In the genomic region with DNA sequence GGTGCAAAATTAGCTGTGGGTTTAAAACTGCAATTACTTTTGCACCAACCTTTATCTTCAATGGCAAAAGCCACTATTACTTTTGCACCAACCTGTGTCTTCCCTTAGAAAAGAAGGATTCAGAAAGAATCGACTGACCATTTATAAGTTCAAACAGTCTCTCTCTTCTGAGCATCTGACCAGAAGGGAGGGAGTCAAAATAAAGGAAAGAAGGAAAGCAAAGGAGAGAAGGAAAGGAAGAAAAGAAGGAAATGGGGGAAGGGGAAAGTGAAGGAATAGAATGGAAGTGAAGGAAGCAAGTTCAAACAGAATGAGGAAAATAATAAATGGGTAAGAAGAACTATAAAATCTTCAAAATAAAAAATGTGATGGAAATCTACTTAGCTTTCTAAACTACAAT, we compare ENCODE assay signal across 20 cellular contexts. TPM values are rescaled to one million over a fixed set of nuclear protein-coding genes. Genes with fewer than 3 reads are reported as not detected.
DNase-seq lines count a peak whose midpoint lies in the region; ATAC-seq, FAIRE-seq and TF ChIP-seq lines count a peak whose summit lies in the region.
"Had no signal": no experiment of that assay in that cellular context is flagged by ENCODE, and none has a peak within 500 bp of the region (broad histone marks: within the 10 kb centered on the region; RNA-seq: fewer than 3 reads in every experiment).

No MANE protein-coding gene starts in this region.

- H3K27ac ChIP-seq in HepG2 (ENCODE audit: extremely low read length, insufficient read depth, low read length) (no peak overlapping the region), right lobe of liver (no peak overlapping the region)
- H3K27ac ChIP-seq: A549, C4-2B, GM23248 had no signal

- POLR2A ChIA-PET in HepG2 (lab: Yijun Ruan, JAX) = no interaction called here

- H3K27me3 ChIP-seq in HepG2 (ENCODE audit: control insufficient read depth in 1 of 2, insufficient read depth in 2 of 2, low read length in 2 of 2) (no peaks in the 10 kb centered on the region), right lobe of liver (no peaks in the 10 kb centered on the region)
- H3K27me3 ChIP-seq: BE2C had no signal

- in situ Hi-C loops in HepG2 (cut with HindIII; ENCODE audit: extremely low pct_ligation_motif_present, low pct_unique_long_range_greater_than_20kb) = no loop called here

- TF ChIP-seq POLR2A in HepG2 (IDR thresholded peaks at IDR 0.05; ENCODE audit: insufficient read depth in 1 of 2, low read depth in 2 of 2, low read length in 2 of 2) = no peak
- no peak for TF ChIP-seq POLR2A in right lobe of liver (IDR thresholded peaks at IDR 0.05)

- H2AFZ ChIP-seq in HepG2 (ENCODE audit: low read length) = no peak overlapping the region
- H2AFZ ChIP-seq: GM23248 had no signal

- peaks cover 16 to 69% of the 10 kb centered on the region in 2 experiments for H3K36me3 ChIP-seq in HepG2 (replicated peaks in 1 of 2; ENCODE audit: control insufficient read depth in 1 of 2, insufficient read depth in 2 of 2, low read length in 2 of 2)
- peaks cover 0 to 68% (median 25%) of the 10 kb centered on the region in 4 donors for H3K36me3 ChIP-seq in right lobe of liver

- no peak overlapping the region for H3K9ac ChIP-seq in HepG2 (ENCODE audit: insufficient read depth, low read depth, low read length)
- H3K9ac ChIP-seq: GM23248 had no signal

- ATAC-seq in HepG2 (no peak), right lobe of liver (no peak), T-helper 17 cell (no peak), memory B cell (ENCODE audit: low read depth) (no peak), GM19351 (IDR thresholded peaks at IDR 0.05; ENCODE audit: unreplicated experiment) (no peak)
- ATAC-seq: A549; CD8-positive, alpha-beta T cell; HCT116 had no signal

- DNase-seq in HepG2 (ENCODE audit: low spot score) = no peak
- no peak for DNase-seq in right lobe of liver
- no peak for DNase-seq in T-helper 17 cell
- no peak for DNase-seq in memory B cell (ENCODE audit: low spot score in 2 of 2)
- DNase-seq in superior temporal gyrus (ENCODE audit: extremely low spot score) = no peak
- no peak for DNase-seq in NCI-H526 treated with DMSO at 0.1 percent for 48 hours (lab: John Stamatoyannopoulos, UW)
- DNase-seq: BE2C; CD8-positive, alpha-beta T cell; COR-L47; DMS153; DND-41; GDM1; GM23248; IMR-90 had no signal

- no peaks in the 10 kb centered on the region for H3K79me2 ChIP-seq in HepG2 (ENCODE audit: insufficient read depth, low read length)

- H3K36me3 Mint-ChIP-seq in T-helper 17 cell (ENCODE audit: low read depth) = peaks cover 20% of the 10 kb centered on the region
- H3K36me3 Mint-ChIP-seq in memory B cell = peaks cover 49% of the 10 kb centered on the region

- peaks cover 26% of the 10 kb centered on the region for H3K4me1 Mint-ChIP-seq in T-helper 17 cell
- peaks cover 2% of the 10 kb centered on the region for H3K4me1 Mint-ChIP-seq in memory B cell

- no peak for TF ChIP-seq EP300 in HepG2 (IDR thresholded peaks at IDR 0.05; ENCODE audit: low read depth in 2 of 2, low read length in 2 of 2)
- TF ChIP-seq EP300 in HepG2 (CRISPR knock-in tag; IDR thresholded peaks at IDR 0.05; ENCODE audit: borderline replicate concordance) = no peak

- FAIRE-seq in HepG2 (lab: Jason Lieb, UNC) = no peak
- FAIRE-seq: A549, D721Med, H54 had no signal

- H4K20me1 ChIP-seq in HepG2 (ENCODE audit: insufficient read depth, low read length) = no peaks in the 10 kb centered on the region

- H3K27ac Mint-ChIP-seq in T-helper 17 cell = no peak overlapping the region
- H3K27ac Mint-ChIP-seq in memory B cell = peak overlapping the region; percentile 5
- H3K27ac Mint-ChIP-seq: CD8-positive, alpha-beta T cell had no signal

- no peaks in the 10 kb centered on the region for H3K9me3 ChIP-seq in HepG2 (ENCODE audit: low read length)
- no peaks in the 10 kb centered on the region for H3K9me3 ChIP-seq in right lobe of liver
- no peaks in the 10 kb centered on the region for H3K9me3 ChIP-seq in T-helper 17 cell (ENCODE audit: control insufficient read depth, low read length, poor library complexity, severe bottlenecking)
- H3K9me3 ChIP-seq: A549, BE2C had no signal

- H3K4me1 ChIP-seq in HepG2 (ENCODE audit: insufficient read depth, low read length) = no peaks in the 10 kb centered on the region
- H3K4me1 ChIP-seq in right lobe of liver = peaks cover 0 to 6% (median 0%) of the 10 kb centered on the region in 4 donors
- H3K4me1 ChIP-seq: A549, BE2C had no signal

- CTCF ChIA-PET in HepG2 (lab: Yijun Ruan, JAX; ENCODE audit: low intra/inter-chr PET ratio, low total read pairs) = no interaction called here

- 92% methylated on average over 1 of the region's 1 CpG for WGBS in HepG2 (ENCODE audit: low lambda C conversion rate)
- 100% methylated on average over 1 of the region's 1 CpG for WGBS in right lobe of liver (ENCODE audit: insufficient coverage, low coverage, low lambda C conversion rate, missing lambda C conversion rate)

- H3K4me2 ChIP-seq in HepG2 (ENCODE audit: low read depth, low read length) = no peak overlapping the region
- H3K4me2 ChIP-seq: A549 had no signal

- TF ChIP-seq CTCF in HepG2 (CRISPR knock-in tag; IDR thresholded peaks at IDR 0.05) = no peak
- TF ChIP-seq CTCF in right lobe of liver (IDR thresholded peaks at IDR 0.05) = no peak

- peak overlapping the region; percentile 4 for H3K4me3 Mint-ChIP-seq in T-helper 17 cell
- no peak overlapping the region for H3K4me3 Mint-ChIP-seq in memory B cell
- H3K4me3 Mint-ChIP-seq: CD8-positive, alpha-beta T cell had no signal

- no peak for TF ChIP-seq RAD21 in HepG2 (CRISPR knock-in tag; IDR thresholded peaks at IDR 0.05)

- no peak overlapping the region for H3K4me3 ChIP-seq in HepG2 (replicated peaks in 1 of 3; ENCODE audit: insufficient read depth in 1 of 3, low read depth in 2 of 3, low read length in 3 of 3)
- no peak overlapping the region for H3K4me3 ChIP-seq in right lobe of liver
- H3K4me3 ChIP-seq: A549, GM23248 had no signal

- H3K27me3 Mint-ChIP-seq in T-helper 17 cell = no peaks in the 10 kb centered on the region
- H3K27me3 Mint-ChIP-seq in memory B cell = no peaks in the 10 kb centered on the region

- BruUV-seq in HepG2 (replicated peaks; lab: Mats Ljungman, UMichigan) = no TSS peak

- intact Hi-C loops in HepG2 (cut with micrococcal nuclease; ENCODE audit: unreplicated experiment) = no loop called here
- intact Hi-C loops in right lobe of liver (cut with DNase I) = no loop called here

- no peaks in the 10 kb centered on the region for H3K9me3 Mint-ChIP-seq in memory B cell
- H3K9me3 Mint-ChIP-seq: CD8-positive, alpha-beta T cell had no signal

TF ChIP-seq in HepG2, 621 proteins besides CTCF, POLR2A, EP300 and RAD21 (continues in another document):
- TF ChIP-seq SMAD1 (CRISPR knock-in tag; IDR thresholded peaks at IDR 0.05; ENCODE audit: borderline replicate concordance, low read depth) (no peak), ZNF3 (CRISPR knock-in tag; IDR thresholded peaks at IDR 0.05) (no peak)

RNA-seq across cellular contexts. Expression of gene KDM5A, which starts 57.8 kb away (rescaled TPM):
- total RNA-seq in HepG2 (2016; rRNA removed; fragmentation: Illumina TruSeq; extraction: Trizol) (29.2 and 40.5 TPM in 2 replicates), right lobe of liver (10 to 100 TPM; 10.8 to 31.0 (median 27.9) TPM), T-helper 17 cell (100 to 1,000 TPM; 115 to 139 TPM)
- 2.5 and 3.5 TPM in 2 replicates for total RNA-seq in HepG2 (2016; cell fraction: cytosol; rRNA removed; fragmentation: Illumina TruSeq; extraction: Trizol; ENCODE audit: low read depth)
- total RNA-seq in HepG2 (2016; cell fraction: insoluble cytoplasmic fraction; rRNA removed; fragmentation: Illumina TruSeq; extraction: Trizol) = 26.7 and 38.0 TPM in 2 replicates
- 6.3 and 7.7 TPM in 2 replicates for total RNA-seq in HepG2 (2016; cell fraction: membrane; rRNA removed; fragmentation: Illumina TruSeq; extraction: Trizol)
- total RNA-seq in HepG2 (2016; cell fraction: nucleus; rRNA removed; fragmentation: Illumina TruSeq; extraction: Trizol) = 47.7 and 56.6 TPM in 2 replicates
- 9.7 and 12.0 TPM in 2 replicates for polyA plus RNA-seq in HepG2 (2011; rRNA removed)
- polyA plus RNA-seq in HepG2 (2011; cell fraction: cytosol; rRNA removed) = 9.2 TPM in 2 replicates
- polyA plus RNA-seq in HepG2 (2011; cell fraction: nucleus; rRNA removed) = 18.1 and 19.0 TPM in 2 replicates
- polyA plus RNA-seq in HepG2 (2012) = 13.1 and 16.1 TPM in 2 replicates
- 0.46 and 0.58 TPM in 2 replicates for polyA plus RNA-seq in HepG2 (2016; cell fraction: cytosol; fragmentation: Illumina TruSeq; extraction: Trizol; ENCODE audit: low read depth)
- polyA plus RNA-seq in HepG2 (2016; cell fraction: insoluble cytoplasmic fraction; fragmentation: Illumina TruSeq; extraction: Trizol; ENCODE audit: low read depth) = 12.9 and 13.0 TPM in 2 replicates
- polyA plus RNA-seq in HepG2 (2016; cell fraction: membrane; fragmentation: Illumina TruSeq; extraction: Trizol; ENCODE audit: low read depth) = 1.2 TPM in 2 replicates
- polyA plus RNA-seq in HepG2 (2016; cell fraction: nucleus; fragmentation: Illumina TruSeq; extraction: Trizol; ENCODE audit: insufficient read depth, low read depth) = 13.5 and 17.6 TPM in 2 replicates
- 83.3 and 105 TPM in 2 replicates for polyA minus RNA-seq in HepG2 (2011; rRNA and poly(A)+ RNA removed; ENCODE audit: low replicate concordance)
- polyA minus RNA-seq in HepG2 (2011; cell fraction: cytosol; rRNA and poly(A)+ RNA removed) = 32.5 and 47.4 TPM in 2 replicates
- 138 and 173 TPM in 2 replicates for polyA minus RNA-seq in HepG2 (2011; cell fraction: nucleus; rRNA and poly(A)+ RNA removed)
